ENCODE assay signal across 8 cellular contexts in the genomic region with DNA sequence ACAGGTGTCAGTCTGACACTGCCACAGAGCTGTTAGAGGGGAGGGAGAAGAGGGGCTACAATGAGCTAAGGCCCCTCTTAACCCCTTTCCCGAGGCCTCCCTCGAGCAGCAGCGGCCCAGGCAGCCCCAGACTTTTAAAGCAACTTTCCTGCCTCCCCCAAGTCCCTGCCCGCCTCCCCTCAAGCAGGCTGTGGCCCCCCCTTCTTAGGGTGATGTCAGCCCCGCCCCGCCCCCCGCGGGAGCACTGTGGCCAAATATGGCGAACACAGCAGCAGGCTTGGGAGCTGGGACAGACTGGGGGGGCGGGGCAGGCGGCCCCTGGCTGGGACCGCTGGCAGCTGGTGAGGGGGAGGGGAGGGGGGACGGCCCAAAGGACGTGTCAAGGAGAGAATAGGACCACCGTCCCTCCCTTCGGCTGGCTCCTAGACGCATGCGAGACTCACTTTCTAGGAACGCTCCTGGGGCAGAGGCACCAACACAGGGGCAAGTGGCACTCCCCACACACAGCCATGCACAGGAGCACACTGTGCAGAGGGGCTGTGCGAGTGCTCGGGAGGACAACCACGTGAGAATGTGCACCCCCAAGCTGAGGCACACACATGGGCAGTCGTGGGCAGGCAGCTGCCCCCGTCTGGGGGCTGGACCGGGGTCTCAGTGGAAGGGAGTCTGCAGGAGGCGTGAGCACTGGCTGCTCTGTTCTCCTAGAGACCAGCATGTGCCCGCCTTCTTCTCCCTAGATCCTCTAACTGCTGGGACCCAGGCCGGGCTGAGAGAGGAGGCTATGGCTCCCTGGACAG. TPM values are rescaled to one million over a fixed set of nuclear protein-coding genes. Genes with fewer than 3 reads are reported as not detected.
DNase-seq lines count a peak whose midpoint lies in the region; ATAC-seq and TF ChIP-seq lines count a peak whose summit lies in the region.

No MANE protein-coding gene starts in this region.

- H3K9me3 ChIP-seq in HCT116 (ENCODE audit: control insufficient read depth in 1 of 2, insufficient read depth in 1 of 2, low read depth in 1 of 2, low read length in 2 of 2) (no peaks in the 10 kb centered on the region), iPS-18c (ENCODE audit: control insufficient read depth, insufficient read depth, low read length) (no peaks in the 10 kb centered on the region), skeletal muscle tissue (ENCODE audit: control insufficient read depth in 3 of 3, low read length in 3 of 3) (no peaks in the 10 kb centered on the region)

- POLR2A ChIA-PET in HCT116 (lab: Charles Lee), result interaction anchor here (8.1 kb wide), 1 partner anchor 18 kb away, joined by 48 read pairs; no protein-coding TSS in a partner anchor

- H3K9me3 Mint-ChIP-seq in T-helper 2 cell treated with Interferon-gamma antibody and Interleukin-4, amounts not matched to agents 5 μg/mL and 100 μg/mL, for 36 hours, result no peaks in the 10 kb centered on the region

- CTCF ChIA-PET in HCT116 (lab: Charles Lee), result no interaction called here

- H3K4me2 ChIP-seq in HCT116 (ENCODE audit: low read length), result no peak overlapping the region

- DNase-seq in HCT116 (ENCODE audit: low read depth, low spot score) (no peak), astrocyte of the hippocampus (ENCODE audit: low read depth, low spot score) (peak; percentile 95), NCI-H2107 (lab: John Stamatoyannopoulos, UW) (no peak), GOT3 (lab: John Stamatoyannopoulos, UW) (no peak), COR-L47 (lab: John Stamatoyannopoulos, UW) (no peak)
- DNase-seq in T-helper 2 cell treated with Interferon-gamma antibody and Interleukin-4, amounts not matched to agents 5 μg/mL and 100 μg/mL, for 36 hours (ENCODE audit: low spot score), result no peak

- H3K36me3 Mint-ChIP-seq in T-helper 2 cell treated with Interferon-gamma antibody and Interleukin-4, amounts not matched to agents 5 μg/mL and 100 μg/mL, for 36 hours (ENCODE audit: low read depth), result no peaks in the 10 kb centered on the region

- peaks cover 62% of the 10 kb centered on the region for H3K79me2 ChIP-seq in HCT116 (ENCODE audit: insufficient read depth, low read length)

- TF ChIP-seq RAD21 in HCT116 (IDR thresholded peaks at IDR 0.05; ENCODE audit: low read depth), result no peak

- H3K9ac ChIP-seq in HCT116 (ENCODE audit: low read length), result 0 out of 2 replicates have a peak overlapping the region, but pooled peaks have one; percentile 14
- H3K9ac ChIP-seq in skeletal muscle tissue (ENCODE audit: low read depth in 1 of 3, low read length in 3 of 3), result peak overlapping the region; percentile 74 to 84 (median 77)

- no peak for TF ChIP-seq CTCF in HCT116 (IDR thresholded peaks at IDR 0.05 in 2 of 3, conservative IDR thresholded peaks at IDR 0.05 in 1 of 3; ENCODE audit: borderline replicate concordance in 1 of 3, insufficient read depth in 1 of 3, low read depth in 2 of 3, low read length in 2 of 3)

- no peak overlapping the region for H3K27ac ChIP-seq in HCT116 (ENCODE audit: low read depth, low read length)
- H3K27ac ChIP-seq in skeletal muscle tissue (ENCODE audit: low read depth, low read length), result peak overlapping the region; percentile 86

- H3K4me3 ChIP-seq in HCT116 (replicated peaks in 1 of 2; ENCODE audit: low read depth in 1 of 2, low read length in 2 of 2), result no peak overlapping the region
- H3K4me3 ChIP-seq in iPS-18c (ENCODE audit: insufficient read depth, low read depth, low read length), result peak overlapping the region; percentile 32
- H3K4me3 ChIP-seq in skeletal muscle tissue (ENCODE audit: low read length in 3 of 3), result peak overlapping the region; percentile 70 to 78 (median 73)

- no peak overlapping the region for H2AFZ ChIP-seq in HCT116 (ENCODE audit: low read depth, low read length, poor library complexity, severe bottlenecking)

- H3K27ac Mint-ChIP-seq in T-helper 2 cell treated with Interferon-gamma antibody and Interleukin-4, amounts not matched to agents 5 μg/mL and 100 μg/mL, for 36 hours, result no peak overlapping the region

- H3K36me3 ChIP-seq in HCT116 (ENCODE audit: control insufficient read depth in 1 of 2, insufficient read depth in 2 of 2, low read length in 2 of 2) (no peaks in the 10 kb centered on the region), skeletal muscle tissue (ENCODE audit: control insufficient read depth in 3 of 3, insufficient read depth in 3 of 3, low read length in 3 of 3) (peaks cover 0 to 8% (median under 1%) of the 10 kb centered on the region in 3 donors)

- H3K27me3 ChIP-seq in HCT116 (ENCODE audit: insufficient read depth, low read length) (no peaks in the 10 kb centered on the region), skeletal muscle tissue (ENCODE audit: control insufficient read depth in 3 of 3, insufficient read depth in 3 of 3, low read length in 3 of 3) (peaks cover 0 to 6% (median 0%) of the 10 kb centered on the region in 3 donors)

- no peaks in the 10 kb centered on the region for H3K9me2 ChIP-seq in HCT116 (ENCODE audit: insufficient read depth)

- peaks cover 10% of the 10 kb centered on the region for H3K4me1 Mint-ChIP-seq in T-helper 2 cell treated with Interferon-gamma antibody and Interleukin-4, amounts not matched to agents 5 μg/mL and 100 μg/mL, for 36 hours (ENCODE audit: low read depth)

- TF ChIP-seq POLR2A in HCT116 (IDR thresholded peaks at IDR 0.05; ENCODE audit: borderline replicate concordance, extremely low read depth, insufficient read depth, insufficient read length), result no peak

- H3K27me3 Mint-ChIP-seq in T-helper 2 cell treated with Interferon-gamma antibody and Interleukin-4, amounts not matched to agents 5 μg/mL and 100 μg/mL, for 36 hours (ENCODE audit: low read depth), result peaks cover 16% of the 10 kb centered on the region

- H3K4me3 Mint-ChIP-seq in T-helper 2 cell treated with Interferon-gamma antibody and Interleukin-4, amounts not matched to agents 5 μg/mL and 100 μg/mL, for 36 hours, result no peak overlapping the region

- no peaks in the 10 kb centered on the region for H4K20me1 ChIP-seq in HCT116 (ENCODE audit: insufficient read depth)

- no peak for ATAC-seq in HCT116

- intact Hi-C loops in HCT116 (cut with micrococcal nuclease), result no loop called here

- H3K4me1 ChIP-seq in HCT116 (ENCODE audit: control insufficient read depth in 1 of 2, insufficient read depth in 2 of 2, low read length in 2 of 2), result peaks cover 62 to 80% of the 10 kb centered on the region in 2 experiments
- H3K4me1 ChIP-seq in skeletal muscle tissue (ENCODE audit: control insufficient read depth in 3 of 3, insufficient read depth in 3 of 3, low read length in 3 of 3), result peaks cover 25 to 70% (median 64%) of the 10 kb centered on the region in 3 donors

- RAD21 ChIA-PET in HCT116 (lab: Charles Lee; ENCODE audit: low non-redundant PET in 1 of 2, low total read pairs in 2 of 2, uncharacterized antibody in 2 of 2, unreplicated experiment in 2 of 2), result no interaction called here

- BruUV-seq in HCT116 (replicated peaks; lab: Mats Ljungman, UMichigan), result no TSS peak

TF ChIP-seq in HCT116, 20 proteins besides CTCF, POLR2A, EP300 and RAD21 (continues in another document):
- TF ChIP-seq JUND (IDR thresholded peaks at IDR 0.05) (no peak), YY1 (IDR thresholded peaks at IDR 0.05; ENCODE audit: extremely low read depth, insufficient replicate concordance, low read depth, low read length) (no peak), SRF (IDR thresholded peaks at IDR 0.05; ENCODE audit: low read depth) (no peak), ELF1 (IDR thresholded peaks at IDR 0.05; ENCODE audit: borderline replicate concordance, low read depth) (no peak), EGR1 (IDR thresholded peaks at IDR 0.05; ENCODE audit: low read depth) (no peak), POLR2AphosphoS5 (IDR thresholded peaks at IDR 0.05; ENCODE audit: low read depth, low read length) (no peak), ZFX (IDR thresholded peaks at IDR 0.05) (no peak), TCF7L2 (IDR thresholded peaks at IDR 0.05; ENCODE audit: borderline replicate concordance, extremely low read depth, insufficient read depth, insufficient read length) (no peak), FOSL1 (IDR thresholded peaks at IDR 0.05; ENCODE audit: low read depth) (no peak)
- TF ChIP-seq, protein P1, sequence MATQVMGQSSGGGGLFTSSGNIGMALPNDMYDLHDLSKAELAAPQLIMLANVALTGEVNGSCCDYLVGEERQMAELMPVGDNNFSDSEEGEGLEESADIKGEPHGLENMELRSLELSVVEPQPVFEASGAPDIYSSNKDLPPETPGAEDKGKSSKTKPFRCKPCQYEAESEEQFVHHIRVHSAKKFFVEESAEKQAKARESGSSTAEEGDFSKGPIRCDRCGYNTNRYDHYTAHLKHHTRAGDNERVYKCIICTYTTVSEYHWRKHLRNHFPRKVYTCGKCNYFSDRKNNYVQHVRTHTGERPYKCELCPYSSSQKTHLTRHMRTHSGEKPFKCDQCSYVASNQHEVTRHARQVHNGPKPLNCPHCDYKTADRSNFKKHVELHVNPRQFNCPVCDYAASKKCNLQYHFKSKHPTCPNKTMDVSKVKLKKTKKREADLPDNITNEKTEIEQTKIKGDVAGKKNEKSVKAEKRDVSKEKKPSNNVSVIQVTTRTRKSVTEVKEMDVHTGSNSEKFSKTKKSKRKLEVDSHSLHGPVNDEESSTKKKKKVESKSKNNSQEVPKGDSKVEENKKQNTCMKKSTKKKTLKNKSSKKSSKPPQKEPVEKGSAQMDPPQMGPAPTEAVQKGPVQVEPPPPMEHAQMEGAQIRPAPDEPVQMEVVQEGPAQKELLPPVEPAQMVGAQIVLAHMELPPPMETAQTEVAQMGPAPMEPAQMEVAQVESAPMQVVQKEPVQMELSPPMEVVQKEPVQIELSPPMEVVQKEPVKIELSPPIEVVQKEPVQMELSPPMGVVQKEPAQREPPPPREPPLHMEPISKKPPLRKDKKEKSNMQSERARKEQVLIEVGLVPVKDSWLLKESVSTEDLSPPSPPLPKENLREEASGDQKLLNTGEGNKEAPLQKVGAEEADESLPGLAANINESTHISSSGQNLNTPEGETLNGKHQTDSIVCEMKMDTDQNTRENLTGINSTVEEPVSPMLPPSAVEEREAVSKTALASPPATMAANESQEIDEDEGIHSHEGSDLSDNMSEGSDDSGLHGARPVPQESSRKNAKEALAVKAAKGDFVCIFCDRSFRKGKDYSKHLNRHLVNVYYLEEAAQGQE (IDR thresholded peaks at IDR 0.05; ENCODE audit: low read depth), result no peak
- TF ChIP-seq, protein P2, sequence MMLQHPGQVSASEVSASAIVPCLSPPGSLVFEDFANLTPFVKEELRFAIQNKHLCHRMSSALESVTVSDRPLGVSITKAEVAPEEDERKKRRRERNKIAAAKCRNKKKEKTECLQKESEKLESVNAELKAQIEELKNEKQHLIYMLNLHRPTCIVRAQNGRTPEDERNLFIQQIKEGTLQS (IDR thresholded peaks at IDR 0.05), result no peak

RNA-seq across cellular contexts. Expression of a gene that starts 6.7 kb away (rescaled TPM):
- total RNA-seq in HCT116 (2021; ENCODE audit: unreplicated experiment) (21.8 TPM), skeletal muscle tissue (6.8 TPM)
- polyA plus RNA-seq in HCT116 (2012), result 20.5 and 20.9 TPM in 2 replicates

RNA-seq across cellular contexts. Expression of a gene that starts 22.0 kb away (rescaled TPM):
- 1,981 TPM for total RNA-seq in HCT116 (2021; ENCODE audit: unreplicated experiment)
- polyA plus RNA-seq in HCT116 (2012), result 2,739 and 2,996 TPM in 2 replicates
- 3,222 TPM for total RNA-seq in skeletal muscle tissue

RNA-seq across cellular contexts. Expression of a gene that starts 22.5 kb away (rescaled TPM):
- total RNA-seq in HCT116 (2021; ENCODE audit: unreplicated experiment), result not detected
- polyA plus RNA-seq in HCT116 (2012), result 0.05 TPM in 1 of 2 replicates, not detected in the other
- total RNA-seq in skeletal muscle tissue, result 0.52 TPM

RNA-seq across cellular contexts. Expression of a gene that starts 38.1 kb away (rescaled TPM):
- total RNA-seq in HCT116 (2021; ENCODE audit: unreplicated experiment) (16.1 TPM), skeletal muscle tissue (21.9 TPM)
- 7.3 and 9.1 TPM in 2 replicates for polyA plus RNA-seq in HCT116 (2012)

Comparison
In these comparisons a context has a peak if more than half of its experiments do, and no peak if none do; other contexts are left out.
1. H3K4me3 ChIP-seq: peak in iPS-18c (single experiment) and skeletal muscle tissue (3 of 3); none in HCT116 (0 of 2).